In the genomic region with DNA sequence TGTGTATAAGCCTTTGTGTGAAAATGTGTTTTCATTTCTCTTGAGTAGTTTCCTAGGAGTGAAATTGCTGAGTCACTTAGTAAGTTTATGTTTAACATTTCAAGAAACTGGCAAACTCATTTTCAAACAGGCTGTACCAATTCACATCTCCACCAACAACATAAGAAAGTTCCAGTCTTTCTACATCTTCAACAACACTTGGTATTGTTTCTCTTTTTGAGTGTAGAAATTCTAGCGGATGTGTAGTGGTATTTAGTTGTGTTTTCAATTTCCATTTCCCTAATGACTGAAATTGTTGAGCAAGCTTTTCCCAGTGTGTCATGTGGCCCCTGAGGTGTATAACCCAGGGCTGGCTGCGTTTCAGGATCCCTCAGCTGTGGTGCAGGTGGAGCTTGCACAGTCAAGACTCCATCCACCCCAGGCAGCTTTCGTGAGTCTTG, we compare ENCODE assay signal across 8 cellular contexts.
DNase-seq lines count a peak whose midpoint lies in the region; ATAC-seq and TF ChIP-seq lines count a peak whose summit lies in the region.

No MANE protein-coding gene starts in this region.

- no peak overlapping the region for H3K4me3 Mint-ChIP-seq in activated CD4-positive, alpha-beta memory T cell treated with anti-CD3 and anti-CD28 coated beads for 36 hours
- H3K4me3 Mint-ChIP-seq in naive thymus-derived CD8-positive, alpha-beta T cell: no peak overlapping the region
- H3K4me3 Mint-ChIP-seq in mesothelial cell of epicardium: no peak overlapping the region
- H3K4me3 Mint-ChIP-seq in chondrocyte (ENCODE audit: unreplicated experiment): no peak overlapping the region

- DNase-seq in AML-193 (lab: John Stamatoyannopoulos, UW) (peak; percentile 19 to 37), posterior cingulate gyrus (no peak), mesothelial cell of epicardium (ENCODE audit: low spot score in 2 of 2, unreplicated experiment in 2 of 2) (no peak), chondrocyte (ENCODE audit: low spot score) (no peak)
- peak; percentile 69 for DNase-seq in activated CD4-positive, alpha-beta memory T cell treated with anti-CD3 and anti-CD28 coated beads for 36 hours
- no peak for DNase-seq in naive thymus-derived CD8-positive, alpha-beta T cell

- POLR2A ChIA-PET in activated CD4-positive, alpha-beta memory T cell treated with anti-CD3 and anti-CD28 coated beads for 36 hours (lab: Charles Lee): no interaction called here
- POLR2A ChIA-PET in naive thymus-derived CD8-positive, alpha-beta T cell (lab: Charles Lee): no interaction called here

- ATAC-seq in GM19035 (IDR thresholded peaks at IDR 0.05; ENCODE audit: unreplicated experiment) (peak; percentile 92), HG03025 (IDR thresholded peaks at IDR 0.05; ENCODE audit: low FRiP score, unreplicated experiment) (peak; percentile 95)
- no peak for ATAC-seq in naive thymus-derived CD8-positive, alpha-beta T cell

- no peak overlapping the region for H3K27ac Mint-ChIP-seq in activated CD4-positive, alpha-beta memory T cell treated with anti-CD3 and anti-CD28 coated beads for 36 hours
- H3K27ac Mint-ChIP-seq in naive thymus-derived CD8-positive, alpha-beta T cell: no peak overlapping the region
- H3K27ac Mint-ChIP-seq in mesothelial cell of epicardium (no peak overlapping the region), chondrocyte (ENCODE audit: unreplicated experiment) (no peak overlapping the region)

- peaks cover 9% of the 10 kb centered on the region for H3K4me1 Mint-ChIP-seq in activated CD4-positive, alpha-beta memory T cell treated with anti-CD3 and anti-CD28 coated beads for 36 hours (ENCODE audit: low read depth)
- no peaks in the 10 kb centered on the region for H3K4me1 Mint-ChIP-seq in naive thymus-derived CD8-positive, alpha-beta T cell
- H3K4me1 Mint-ChIP-seq in mesothelial cell of epicardium (no peaks in the 10 kb centered on the region), chondrocyte (ENCODE audit: low read depth) (peaks cover 22% of the 10 kb centered on the region)

- intact Hi-C loops in activated CD4-positive, alpha-beta memory T cell treated with anti-CD3 and anti-CD28 coated beads for 36 hours (cut with micrococcal nuclease): no loop called here
- intact Hi-C loops in posterior cingulate gyrus (cut with DNase I): no loop called here

- H3K27me3 Mint-ChIP-seq in activated CD4-positive, alpha-beta memory T cell treated with anti-CD3 and anti-CD28 coated beads for 36 hours: peaks cover 8% of the 10 kb centered on the region
- H3K27me3 Mint-ChIP-seq in naive thymus-derived CD8-positive, alpha-beta T cell: peaks cover 0 to 4% (median 0%) of the 10 kb centered on the region in 5 donors
- H3K27me3 Mint-ChIP-seq in mesothelial cell of epicardium (ENCODE audit: low read depth) (no peaks in the 10 kb centered on the region), chondrocyte (ENCODE audit: low read depth) (no peaks in the 10 kb centered on the region)

- CTCF ChIA-PET in activated CD4-positive, alpha-beta memory T cell treated with anti-CD3 and anti-CD28 coated beads for 36 hours (lab: Charles Lee): no interaction called here

- H3K36me3 Mint-ChIP-seq in activated CD4-positive, alpha-beta memory T cell treated with anti-CD3 and anti-CD28 coated beads for 36 hours: no peaks in the 10 kb centered on the region
- no peaks in the 10 kb centered on the region for H3K36me3 Mint-ChIP-seq in naive thymus-derived CD8-positive, alpha-beta T cell
- no peaks in the 10 kb centered on the region for H3K36me3 Mint-ChIP-seq in mesothelial cell of epicardium
- H3K36me3 Mint-ChIP-seq in chondrocyte (ENCODE audit: low read depth): no peaks in the 10 kb centered on the region

- TF ChIP-seq CTCF in mesothelial cell of epicardium (IDR thresholded peaks at IDR 0.05; ENCODE audit: unreplicated experiment): no peak
- TF ChIP-seq CTCF in chondrocyte (IDR thresholded peaks at IDR 0.05): no peak

- H3K9me3 Mint-ChIP-seq in activated CD4-positive, alpha-beta memory T cell treated with anti-CD3 and anti-CD28 coated beads for 36 hours: peaks cover 6% of the 10 kb centered on the region
- peaks cover 0 to 7% (median 5%) of the 10 kb centered on the region in 9 donors for H3K9me3 Mint-ChIP-seq in naive thymus-derived CD8-positive, alpha-beta T cell
- H3K9me3 Mint-ChIP-seq in mesothelial cell of epicardium: peaks cover 23% of the 10 kb centered on the region
- H3K9me3 Mint-ChIP-seq in chondrocyte (ENCODE audit: low read depth): peaks cover 25% of the 10 kb centered on the region

Comparison
In these comparisons a context has a peak if more than half of its experiments do, and no peak if none do; other contexts are left out.
1. DNase-seq: peak in AML-193 (2 of 2) and activated CD4-positive, alpha-beta memory T cell treated with anti-CD3 and anti-CD28 coated beads for 36 hours (single experiment); none in naive thymus-derived CD8-positive, alpha-beta T cell (0 of 10), posterior cingulate gyrus (0 of 10), mesothelial cell of epicardium (0 of 2) and chondrocyte (single experiment).
2. ATAC-seq: peak in GM19035 (single experiment) and HG03025 (single experiment); none in naive thymus-derived CD8-positive, alpha-beta T cell (0 of 2).